Comparison of ENCODE assay signal across 27 cellular contexts in genomic region chr2:182982934-182983333, GRCh38.
"Had no signal": no experiment of that assay in that cellular context is flagged by ENCODE, and none has a peak within 500 bp of the region (broad histone marks: within the 10 kb centered on the region; RNA-seq: fewer than 3 reads in every experiment).

No MANE protein-coding gene starts in this region.

- H3K4me3 Mint-ChIP-seq: immature natural killer cell; naive thymus-derived CD8-positive, alpha-beta T cell; nephron; stimulated activated naive B cell treated with anti-CD40 and anti-IgM and Interleukin-4, amounts not matched to agents 10 μg/mL and 1 μg/mL and 100 μg/mL, for 72 hours had no signal

- H3K9me3 Mint-ChIP-seq: immature natural killer cell; naive thymus-derived CD8-positive, alpha-beta T cell; nephron; stimulated activated naive B cell treated with anti-CD40 and anti-IgM and Interleukin-4, amounts not matched to agents 10 μg/mL and 1 μg/mL and 100 μg/mL, for 72 hours had no signal

- ATAC-seq: left colon; left lung; lower lobe of right lung; naive thymus-derived CD8-positive, alpha-beta T cell; right cardiac atrium; stimulated activated naive B cell treated with anti-CD40 and anti-IgM and Interleukin-4, amounts not matched to agents 10 μg/mL and 1 μg/mL and 100 μg/mL, for 72 hours; stimulated activated naive CD8-positive, alpha-beta T cell treated with anti-CD3 and anti-CD28 coated beads, Interleukin-15, Interleukin-2, amounts not matched to agents 100 U/mL and 50 U/mL, for 24 hours; upper lobe of right lung had no signal

- H3K27me3 ChIP-seq: left lung, ovary, sigmoid colon, stomach, testis, tibial artery, upper lobe of right lung had no signal

- DNase-seq: hypothalamus; immature natural killer cell; kidney; left colon; left lung; lower lobe of right lung; mammary epithelial cell; mesenchymal stem cell; naive thymus-derived CD8-positive, alpha-beta T cell; ovary; right cardiac atrium; sigmoid colon; stimulated activated CD4-positive, alpha-beta T cell treated with anti-CD3 and anti-CD28 coated beads, Interleukin-12 subunit alpha, Interleukin-12 subunit beta, amount 100 ng/mL, for 4 hours; stimulated activated CD4-positive, alpha-beta T cell treated with anti-CD3 and anti-CD28 coated beads, Interleukin-15, amount 100 ng/mL, for 24 hours; stimulated activated CD4-positive, alpha-beta T cell treated with anti-CD3 and anti-CD28 coated beads, Interleukin-2, amount 100 ng/mL, for 24 hours; stimulated activated CD4-positive, alpha-beta T cell treated with anti-CD3 and anti-CD28 coated beads, Interleukin-4, amount 100 ng/mL, for 1 hour; stimulated activated naive B cell treated with anti-CD40 and anti-IgM and Interleukin-4, amounts not matched to agents 10 μg/mL and 1 μg/mL and 100 μg/mL, for 72 hours; stimulated activated naive CD8-positive, alpha-beta T cell treated with anti-CD3 and anti-CD28 coated beads, Interleukin-15, Interleukin-2, amounts not matched to agents 100 U/mL and 50 U/mL, for 24 hours; stomach; testis; tibial artery; trophoblast cell; upper lobe of right lung had no signal

- H3K4me2 ChIP-seq: smooth muscle cell had no signal

- H3K36me3 ChIP-seq: ovary had no signal

- FAIRE-seq: kidney, urothelium cell line had no signal

- H3K4me1 Mint-ChIP-seq: immature natural killer cell; naive thymus-derived CD8-positive, alpha-beta T cell; nephron; stimulated activated naive B cell treated with anti-CD40 and anti-IgM and Interleukin-4, amounts not matched to agents 10 μg/mL and 1 μg/mL and 100 μg/mL, for 72 hours had no signal

- H3K27ac ChIP-seq: left lung, lower lobe of right lung, ovary, stomach, testis, upper lobe of right lung had no signal

- H3K36me3 Mint-ChIP-seq: naive thymus-derived CD8-positive, alpha-beta T cell; stimulated activated naive B cell treated with anti-CD40 and anti-IgM and Interleukin-4, amounts not matched to agents 10 μg/mL and 1 μg/mL and 100 μg/mL, for 72 hours had no signal

- H3K27me3 Mint-ChIP-seq: progenitor cell of endocrine pancreas had no signal

- H3K4me3 ChIP-seq: left lung, lower lobe of right lung, ovary, sigmoid colon, smooth muscle cell, stomach, testis, tibial artery, upper lobe of right lung had no signal

- H3K9me3 ChIP-seq: left lung, lower lobe of right lung, ovary, sigmoid colon, stomach, testis, tibial artery, upper lobe of right lung had no signal

- H3K4me1 ChIP-seq: left lung, lower lobe of right lung, stomach, testis, tibial artery, upper lobe of right lung had no signal

- H3K27ac Mint-ChIP-seq: immature natural killer cell; naive thymus-derived CD8-positive, alpha-beta T cell; nephron; progenitor cell of endocrine pancreas; stimulated activated naive B cell treated with anti-CD40 and anti-IgM and Interleukin-4, amounts not matched to agents 10 μg/mL and 1 μg/mL and 100 μg/mL, for 72 hours had no signal
